ENCODE assay signal across 1 cellular context in genomic region chr16:28608496-28608808, GRCh38.
A peak's percentile ranks its signal among the peaks of the same experiment; 100 is the strongest.
TF ChIP-seq lines count a peak whose summit lies in the region.

No MANE protein-coding gene starts in this region.

TF ChIP-seq in HepG2, 621 proteins besides CTCF, POLR2A, EP300 and RAD21:
- TF ChIP-seq TBX2 (CRISPR knock-in tag; IDR thresholded peaks at IDR 0.05; ENCODE audit: borderline replicate concordance) = 0 out of 2 replicates have a peak, but pooled peaks have one; percentile 23
- TF ChIP-seq HIVEP1 (CRISPR knock-in tag; IDR thresholded peaks at IDR 0.05) = peak; percentile 44; the same call in 1 of the 2 replicates
- TF ChIP-seq ZNF225 (CRISPR knock-in tag; IDR thresholded peaks at IDR 0.05) = peak; percentile 18; the same call in 1 of the 2 replicates
